Comparison of ENCODE assay signal across 17 cellular contexts in the genomic region with DNA sequence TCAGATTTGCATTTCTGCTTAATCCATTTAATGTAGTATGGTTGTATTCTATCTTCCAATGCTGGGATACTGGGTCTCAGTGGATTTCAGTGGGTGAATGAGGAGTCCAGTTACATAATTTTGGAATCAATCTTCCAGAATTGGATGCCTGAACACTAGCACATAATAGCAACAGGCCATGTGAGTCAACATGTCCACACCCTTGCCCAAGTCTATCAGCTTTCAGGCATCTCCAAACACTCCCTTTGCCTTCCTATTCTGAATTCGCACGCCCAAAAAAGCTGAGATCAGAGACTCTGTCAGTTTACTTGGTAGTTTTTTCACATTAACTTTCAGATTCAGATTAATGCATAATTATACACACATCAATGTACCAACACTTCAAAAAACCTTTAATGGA.
DNase-seq lines count a peak whose midpoint lies in the region; ATAC-seq and TF ChIP-seq lines count a peak whose summit lies in the region.
"Had no signal": no experiment of that assay in that cellular context is flagged by ENCODE, and none has a peak within 500 bp of the region (broad histone marks: within the 10 kb centered on the region; RNA-seq: fewer than 3 reads in every experiment).

No MANE protein-coding gene starts in this region.

- ATAC-seq in omental fat pad (ENCODE audit: low FRiP score) (peak; percentile 88), SK-N-SH treated with all-trans-retinoic acid at 6 μM for 48 hours (no peak)
- ATAC-seq: activated T-cell treated with anti-CD3 and anti-CD28 coated beads, Interleukin-2, amount 50 U/mL, for 72 hours; GM23338 had no signal

- peak; percentile 60 for DNase-seq in DMS 273 (lab: John Stamatoyannopoulos, UW; ENCODE audit: unreplicated experiment)
- peak; percentile 26 for DNase-seq in NCI-H82 treated with DMSO at 0.1 percent for 48 hours (lab: John Stamatoyannopoulos, UW; ENCODE audit: unreplicated experiment)
- peak; percentile 38 for DNase-seq in fibroblast of gingiva (ENCODE audit: low read depth)
- DNase-seq in omental fat pad (ENCODE audit: low spot score): no peak
- DNase-seq in stimulated activated CD4-positive, alpha-beta T cell treated with anti-CD3 and anti-CD28 coated beads, Interleukin-2, amount 100 ng/mL, for 24 hours: no peak
- no peak for DNase-seq in anterior cingulate cortex (lab: John Stamatoyannopoulos, UW)
- no peak for DNase-seq in NCI-H345 treated with DMSO at 0.1 percent for 48 hours (lab: John Stamatoyannopoulos, UW; ENCODE audit: unreplicated experiment)
- DNase-seq: activated CD4-positive, alpha-beta T cell treated with anti-CD3 and anti-CD28 coated beads, Interleukin-2, amount 50 U/mL, for 1 hour; activated T-cell treated with anti-CD3 and anti-CD28 coated beads, Interleukin-2, amount 50 U/mL, for 72 hours; erythroblast; Karpas-422; NCI-H1694 treated with DMSO at 0.1 percent for 48 hours; SIG-M5; stimulated activated naive CD4-positive, alpha-beta T cell treated with Interleukin-2 at 50 U/mL for 16 hours; T1000 had no signal

- TF ChIP-seq CTCF in omental fat pad (IDR thresholded peaks at IDR 0.05): no peak

TF ChIP-seq in SK-N-SH treated with all-trans-retinoic acid at 6 μM for 48 hours, 23 proteins besides CTCF, POLR2A, EP300 and RAD21:
- no peak for TF ChIP-seq RARB (CRISPR knock-in tag; IDR thresholded peaks at IDR 0.05)
- TF ChIP-seq CREB5 (CRISPR knock-in tag; IDR thresholded peaks at IDR 0.05; ENCODE audit: low read depth): no peak
- no peak for TF ChIP-seq BACH2 (CRISPR knock-in tag; IDR thresholded peaks at IDR 0.05; ENCODE audit: borderline replicate concordance)

Comparison
In these comparisons a context has a peak if more than half of its experiments do, and no peak if none do; other contexts are left out.
1. DNase-seq: peak in DMS 273 (single experiment), NCI-H82 treated with DMSO at 0.1 percent for 48 hours (single experiment) and fibroblast of gingiva (single experiment); none in omental fat pad (single experiment), stimulated activated CD4-positive, alpha-beta T cell treated with anti-CD3 and anti-CD28 coated beads, Interleukin-2, amount 100 ng/mL, for 24 hours (0 of 2), anterior cingulate cortex (0 of 58) and NCI-H345 treated with DMSO at 0.1 percent for 48 hours (single experiment).